ENCODE assay signal across 9 cellular contexts in the genomic region with DNA sequence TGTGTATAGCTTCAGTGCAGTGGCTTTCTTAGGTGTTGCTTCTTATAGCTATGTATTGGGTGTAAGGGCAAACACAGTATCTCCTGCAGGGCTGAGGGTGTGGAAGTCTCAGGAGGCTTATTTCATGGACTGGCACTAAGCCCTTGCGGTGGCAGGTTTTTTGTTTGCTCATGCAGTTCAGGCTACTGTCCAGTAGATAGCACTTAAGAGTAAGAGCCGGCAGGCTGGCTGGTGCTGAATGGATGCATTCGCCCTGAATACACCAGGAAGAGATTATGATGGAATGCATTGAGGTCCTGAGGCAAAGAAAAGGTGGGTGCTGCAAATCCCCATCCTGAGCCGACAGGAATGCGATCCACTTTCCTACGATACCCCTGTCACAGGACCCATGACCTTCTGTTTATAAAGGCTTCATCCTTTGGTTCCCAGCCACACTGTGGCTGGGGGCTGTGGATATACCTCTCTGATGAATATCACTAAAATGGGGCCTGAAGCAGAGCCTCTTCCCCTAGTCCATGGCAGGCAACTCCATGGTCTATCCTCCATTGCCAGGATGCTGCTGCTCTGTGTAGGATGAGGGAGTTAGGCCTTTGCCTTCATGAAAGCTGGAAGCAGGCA. TPM values are rescaled to one million over a fixed set of nuclear protein-coding genes. Genes with fewer than 3 reads are reported as not detected.
DNase-seq lines count a peak whose midpoint lies in the region; ATAC-seq and TF ChIP-seq lines count a peak whose summit lies in the region.
"Had no signal": no experiment of that assay in that cellular context is flagged by ENCODE, and none has a peak within 500 bp of the region (broad histone marks: within the 10 kb centered on the region; RNA-seq: fewer than 3 reads in every experiment).

No MANE protein-coding gene starts in this region.

- TF ChIP-seq EP300 in SK-N-SH (IDR thresholded peaks at IDR 0.05; ENCODE audit: borderline replicate concordance in 1 of 2, low read depth in 1 of 2, low read length in 1 of 2), result no peak

- no peak overlapping the region for H3K4me3 ChIP-seq in SK-N-SH (ENCODE audit: low read depth in 2 of 2, low read length in 1 of 2)
- no peak overlapping the region for H3K4me3 ChIP-seq in upper lobe of right lung
- no peak overlapping the region for H3K4me3 ChIP-seq in effector memory CD4-positive, alpha-beta T cell (ENCODE audit: insufficient read depth, low read depth, low read length, poor library complexity, severe bottlenecking)

- POLR2A ChIA-PET in SK-N-SH (lab: Yijun Ruan, JAX), result no interaction called here

- no peaks in the 10 kb centered on the region; the same call in 1 of the 2 replicates for H3K27me3 ChIP-seq in SK-N-SH (ENCODE audit: insufficient read depth)
- peaks cover 3% of the 10 kb centered on the region for H3K27me3 ChIP-seq in upper lobe of right lung
- H3K27me3 ChIP-seq in effector memory CD4-positive, alpha-beta T cell (replicated peaks; ENCODE audit: control insufficient read depth, insufficient read depth, low read length, poor library complexity, severe bottlenecking), result peaks cover 7% of the 10 kb centered on the region

- CTCF ChIA-PET in SK-N-SH (lab: Yijun Ruan, JAX), result interaction anchor here (0.8 kb wide), 1 partner anchor 15 kb away, joined by 3 read pairs; no protein-coding TSS in a partner anchor

- WGBS in SK-N-SH (ENCODE audit: low lambda C conversion rate), result 39% methylated on average over 6 of the region's 6 CpGs

- H3K79me2 ChIP-seq in SK-N-SH (ENCODE audit: insufficient read depth), result no peaks in the 10 kb centered on the region

- no peak overlapping the region for H2AFZ ChIP-seq in SK-N-SH (ENCODE audit: low read depth)

- peak; percentile 59 for TF ChIP-seq RAD21 in SK-N-SH (IDR thresholded peaks at IDR 0.05; ENCODE audit: low read length)

- no peak overlapping the region for H3K4me2 ChIP-seq in SK-N-SH

- H3K36me3 ChIP-seq in SK-N-SH (replicated peaks in 1 of 2; ENCODE audit: control insufficient read depth in 1 of 2, insufficient read depth in 2 of 2, low read length in 1 of 2) (no peaks in the 10 kb centered on the region), upper lobe of right lung (no peaks in the 10 kb centered on the region)
- no peaks in the 10 kb centered on the region for H3K36me3 ChIP-seq in effector memory CD4-positive, alpha-beta T cell (ENCODE audit: control insufficient read depth, insufficient read depth, low read length)

- TF ChIP-seq CTCF in C4-2B (conservative IDR thresholded peaks at IDR 0.05) (peak; percentile 91), SK-N-SH (IDR thresholded peaks at IDR 0.05) (peak; percentile 52), upper lobe of right lung (IDR thresholded peaks at IDR 0.05) (peak; percentile 30)

- H4K20me1 ChIP-seq in SK-N-SH (ENCODE audit: insufficient read depth), result no peaks in the 10 kb centered on the region

- H3K9me2 ChIP-seq in SK-N-SH, result no peaks in the 10 kb centered on the region

- no peaks in the 10 kb centered on the region for H3K4me1 ChIP-seq in SK-N-SH (ENCODE audit: control insufficient read depth in 1 of 2, insufficient read depth in 2 of 2, low read depth in 1 of 2, low read length in 1 of 2)
- no peaks in the 10 kb centered on the region for H3K4me1 ChIP-seq in upper lobe of right lung
- H3K4me1 ChIP-seq in effector memory CD4-positive, alpha-beta T cell (ENCODE audit: control insufficient read depth, insufficient read depth, low read length, poor library complexity, severe bottlenecking), result no peaks in the 10 kb centered on the region

- no peak overlapping the region for H3K9ac ChIP-seq in SK-N-SH

- peak; percentile 67 for DNase-seq in HT1080 (ENCODE audit: low read depth)
- peak; percentile 37 for DNase-seq in SK-N-SH
- no peak for DNase-seq in left cardiac atrium
- DNase-seq in upper lobe of right lung, result peak; percentile 45
- DNase-seq in effector memory CD4-positive, alpha-beta T cell, result no peak

- H3K27ac ChIP-seq in C4-2B, result no peak overlapping the region
- no peak overlapping the region for H3K27ac ChIP-seq in SK-N-SH (ENCODE audit: low read depth in 2 of 2, low read length in 1 of 2)
- no peak overlapping the region for H3K27ac ChIP-seq in upper lobe of right lung
- no peak overlapping the region for H3K27ac ChIP-seq in effector memory CD4-positive, alpha-beta T cell (ENCODE audit: insufficient read depth, low read length, poor library complexity, severe bottlenecking)

- peak; percentile 68 to 88 for ATAC-seq in left cardiac atrium
- ATAC-seq in upper lobe of right lung, result peak; percentile 80
- no peak for ATAC-seq in GM21526 (IDR thresholded peaks at IDR 0.05; ENCODE audit: low FRiP score, unreplicated experiment)
- no peak for ATAC-seq in HG03442 (IDR thresholded peaks at IDR 0.05; ENCODE audit: unreplicated experiment)

- H3K9me3 ChIP-seq in SK-N-SH (0 out of 2 replicates have a peak, but pooled peaks cover 3% of the 10 kb centered on the region), upper lobe of right lung (no peaks in the 10 kb centered on the region)
- H3K9me3 ChIP-seq in effector memory CD4-positive, alpha-beta T cell (ENCODE audit: control insufficient read depth, low read length), result no peaks in the 10 kb centered on the region

- intact Hi-C loops in left cardiac atrium (cut with DNase I), result no loop called here
- intact Hi-C loops in upper lobe of right lung (cut with DNase I), result no loop called here

- H3F3A ChIP-seq in SK-N-SH (replicated peaks; ENCODE audit: insufficient read depth), result no peaks in the 10 kb centered on the region

TF ChIP-seq in SK-N-SH, 30 proteins besides CTCF, POLR2A, EP300 and RAD21:
- TF ChIP-seq SMC3 (IDR thresholded peaks at IDR 0.05; ENCODE audit: low read depth, low read length), result peak; percentile 51
- TF ChIP-seq RXRA (IDR thresholded peaks at IDR 0.05; ENCODE audit: borderline replicate concordance, low read depth), result no peak

RNA-seq across cellular contexts. Expression of a gene that starts 44.9 kb away (rescaled TPM):
- 0.23 and 0.88 TPM in 2 replicates for total RNA-seq in HT1080 (2014; rRNA removed; shearing (Covaris generic))
- polyA plus RNA-seq in HT1080 (2015; cell fraction: cytosol; rRNA removed), result 1.2 and 1.6 TPM in 2 replicates
- 3.2 and 5.1 TPM in 2 replicates for polyA plus RNA-seq in HT1080 (2015; cell fraction: nucleus; rRNA removed)
- 0.15 and 0.41 TPM in 2 replicates for polyA plus RNA-seq in SK-N-SH (2012; rRNA removed)
- 0.22 and 0.28 TPM in 2 replicates for polyA plus RNA-seq in SK-N-SH (2012; cell fraction: cytosol; rRNA removed)
- polyA plus RNA-seq in SK-N-SH (2012; cell fraction: nucleus; rRNA removed), result 0.69 and 1.1 TPM in 2 replicates
- total RNA-seq in left cardiac atrium (1 to 10 TPM; 4.1 to 7.0 TPM), upper lobe of right lung (39.5 TPM)
- total RNA-seq: temporal lobe had no signal

RNA-seq across cellular contexts. Expression of a gene that starts 52.5 kb away (rescaled TPM):
- not detected in 2 replicates for total RNA-seq in HT1080 (2014; rRNA removed; shearing (Covaris generic))
- polyA plus RNA-seq in HT1080 (2015; cell fraction: cytosol; rRNA removed), result not detected in 2 replicates
- not detected in 2 replicates for polyA plus RNA-seq in HT1080 (2015; cell fraction: nucleus; rRNA removed)
- polyA plus RNA-seq in SK-N-SH (2012; rRNA removed), result not detected in 2 replicates
- polyA plus RNA-seq in SK-N-SH (2012; cell fraction: cytosol; rRNA removed), result not detected in 2 replicates
- polyA plus RNA-seq in SK-N-SH (2012; cell fraction: nucleus; rRNA removed), result not detected in 2 replicates
- total RNA-seq in left cardiac atrium (not detected), upper lobe of right lung (not detected)
- total RNA-seq: temporal lobe had no signal

RNA-seq across cellular contexts. Expression of a gene that starts 54.9 kb away (rescaled TPM):
- total RNA-seq in HT1080 (2014; rRNA removed; shearing (Covaris generic)), result 0.10 and 0.11 TPM in 2 replicates
- 1.4 and 1.6 TPM in 2 replicates for polyA plus RNA-seq in HT1080 (2015; cell fraction: cytosol; rRNA removed)
- polyA plus RNA-seq in HT1080 (2015; cell fraction: nucleus; rRNA removed), result 0.97 and 1.4 TPM in 2 replicates
- 0.59 and 0.81 TPM in 2 replicates for polyA plus RNA-seq in SK-N-SH (2012; rRNA removed)
- 0.27 and 0.52 TPM in 2 replicates for polyA plus RNA-seq in SK-N-SH (2012; cell fraction: cytosol; rRNA removed)
- 0.48 and 0.52 TPM in 2 replicates for polyA plus RNA-seq in SK-N-SH (2012; cell fraction: nucleus; rRNA removed)
- total RNA-seq in left cardiac atrium, result not detected
- 0.41 TPM for total RNA-seq in upper lobe of right lung

Comparison
In these comparisons a context has a peak if more than half of its experiments do, and no peak if none do; other contexts are left out.
1. CTCF ChIP-seq: peak in every context shown above with its lines; median percentile 91 in C4-2B; 52 in SK-N-SH; 30 in upper lobe of right lung.
2. DNase-seq: peak in HT1080 (single experiment), SK-N-SH (single experiment) and upper lobe of right lung (single experiment); none in left cardiac atrium (single experiment) and effector memory CD4-positive, alpha-beta T cell (0 of 3).
3. ATAC-seq: peak in left cardiac atrium (2 of 2) and upper lobe of right lung (single experiment); none in GM21526 (single experiment) and HG03442 (single experiment).